Comparison of ENCODE assay signal across 11 cellular contexts in the genomic region with DNA sequence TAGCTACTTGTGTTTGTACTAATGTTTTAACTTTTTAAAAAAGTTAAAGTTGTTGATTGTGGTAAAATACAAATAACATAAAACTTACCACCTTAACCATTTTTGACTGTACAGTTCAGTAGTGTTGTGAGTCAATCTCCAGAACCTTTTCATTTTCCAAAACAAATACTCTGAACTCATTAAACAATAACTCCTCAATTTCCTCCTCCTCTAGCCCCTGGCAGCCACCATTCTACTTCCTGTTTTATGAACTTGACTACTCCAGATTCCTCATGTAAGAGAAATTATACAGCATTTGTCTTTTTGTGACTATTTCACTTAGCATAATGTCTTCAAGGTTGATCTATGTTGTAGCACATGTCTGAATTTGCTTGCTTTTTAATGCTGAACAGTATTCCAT.
A peak's percentile ranks its signal among the peaks of the same experiment; 100 is the strongest.
DNase-seq lines count a peak whose midpoint lies in the region; ATAC-seq and TF ChIP-seq lines count a peak whose summit lies in the region.
"Had no signal": no experiment of that assay in that cellular context is flagged by ENCODE, and none has a peak within 500 bp of the region (broad histone marks: within the 10 kb centered on the region; RNA-seq: fewer than 3 reads in every experiment).

No MANE protein-coding gene starts in this region.

- CTCF ChIA-PET in activated CD8-positive, alpha-beta memory T cell treated with anti-CD3 and anti-CD28 coated beads, Interleukin-2, amount 10 ng/mL, durations not matched to agents 7 days and 5 days (lab: Charles Lee) = interaction anchor here (1.0 to 1.5 kb wide), 2 partner anchors 9 to 14 kb away, joined by 3 to 5 read pairs; no protein-coding TSS in a partner anchor

- H3K4me3 ChIP-seq in MG63 (no peak overlapping the region), gastrocnemius medialis (no peak overlapping the region)
- H3K4me3 ChIP-seq: spleen had no signal

- peaks cover 0 to 12% of the 10 kb centered on the region in 2 donors for H3K4me1 ChIP-seq in gastrocnemius medialis

- H3K27me3 ChIP-seq in MG63 (no peaks in the 10 kb centered on the region), gastrocnemius medialis (no peaks in the 10 kb centered on the region)
- H3K27me3 ChIP-seq: spleen had no signal

- H3K9me3 Mint-ChIP-seq in activated T-cell treated with anti-CD3 and anti-CD28 coated beads, Interleukin-2, amount 50 U/mL, for 72 hours = peaks cover 6 to 9% of the 10 kb centered on the region in 2 donors
- H3K9me3 Mint-ChIP-seq in activated naive CD8-positive, alpha-beta T cell treated with anti-CD3 and anti-CD28 coated beads, Interleukin-2, amount 50 U/mL, for 24 hours = peaks cover 38% of the 10 kb centered on the region
- peaks cover under 1% of the 10 kb centered on the region for H3K9me3 Mint-ChIP-seq in activated CD8-positive, alpha-beta memory T cell treated with anti-CD3 and anti-CD28 coated beads, Interleukin-2, amount 10 ng/mL, durations not matched to agents 7 days and 5 days (ENCODE audit: low read depth)

- intact Hi-C loops in gastrocnemius medialis (cut with DNase I; ENCODE audit: low total_unique reads) = no loop called here

- in situ Hi-C loops in gastrocnemius medialis (cut with MboI; ENCODE audit: low sequenced_read_pairs in 4 of 4) = no loop called here

- H3K4me3 Mint-ChIP-seq in activated T-cell treated with anti-CD3 and anti-CD28 coated beads, Interleukin-2, amount 50 U/mL, for 72 hours = peak overlapping the region; percentile 37 to 51
- H3K4me3 Mint-ChIP-seq in activated naive CD8-positive, alpha-beta T cell treated with anti-CD3 and anti-CD28 coated beads, Interleukin-2, amount 50 U/mL, for 24 hours = no peak overlapping the region
- H3K4me3 Mint-ChIP-seq in activated CD8-positive, alpha-beta memory T cell treated with anti-CD3 and anti-CD28 coated beads, Interleukin-2, amount 10 ng/mL, durations not matched to agents 7 days and 5 days = no peak overlapping the region

- H3K27ac ChIP-seq in gastrocnemius medialis = peak overlapping the region in 3 of 4 donors; percentile 72 to 82 (median 82)

- no peak for TF ChIP-seq POLR2A in gastrocnemius medialis (IDR thresholded peaks at IDR 0.05)

- peak; percentile 34 to 56 for ATAC-seq in activated T-cell treated with anti-CD3 and anti-CD28 coated beads, Interleukin-2, amount 50 U/mL, for 72 hours (replicated peaks in 1 of 2)
- peak; percentile 26 for ATAC-seq in activated naive CD8-positive, alpha-beta T cell treated with anti-CD3 and anti-CD28 coated beads, Interleukin-2, amount 50 U/mL, for 24 hours
- no peak for ATAC-seq in gastrocnemius medialis
- ATAC-seq in GM18502 (IDR thresholded peaks at IDR 0.05; ENCODE audit: poor library complexity, unreplicated experiment) = no peak
- no peak for ATAC-seq in HG03354 (IDR thresholded peaks at IDR 0.05; ENCODE audit: poor library complexity, severe bottlenecking, unreplicated experiment)
- no peak for ATAC-seq in activated CD8-positive, alpha-beta memory T cell treated with anti-CD3 and anti-CD28 coated beads, Interleukin-2, amount 10 ng/mL, durations not matched to agents 7 days and 5 days

- H3K9me3 ChIP-seq in MG63 (peaks cover 5% of the 10 kb centered on the region; the same call in 1 of the 2 replicates), gastrocnemius medialis (no peaks in the 10 kb centered on the region)

- peaks cover 50% of the 10 kb centered on the region for H3K4me1 Mint-ChIP-seq in activated T-cell treated with anti-CD3 and anti-CD28 coated beads, Interleukin-2, amount 50 U/mL, for 72 hours (ENCODE audit: low read depth)
- H3K4me1 Mint-ChIP-seq in activated naive CD8-positive, alpha-beta T cell treated with anti-CD3 and anti-CD28 coated beads, Interleukin-2, amount 50 U/mL, for 24 hours = peaks cover 46% of the 10 kb centered on the region
- peaks cover 10% of the 10 kb centered on the region for H3K4me1 Mint-ChIP-seq in activated CD8-positive, alpha-beta memory T cell treated with anti-CD3 and anti-CD28 coated beads, Interleukin-2, amount 10 ng/mL, durations not matched to agents 7 days and 5 days

- H3K36me3 ChIP-seq in MG63 (no peaks in the 10 kb centered on the region), gastrocnemius medialis (no peaks in the 10 kb centered on the region)
- H3K36me3 ChIP-seq: spleen had no signal

- H3K27ac Mint-ChIP-seq in activated T-cell treated with anti-CD3 and anti-CD28 coated beads, Interleukin-2, amount 50 U/mL, for 72 hours = peak overlapping the region; percentile 83
- H3K27ac Mint-ChIP-seq in activated naive CD8-positive, alpha-beta T cell treated with anti-CD3 and anti-CD28 coated beads, Interleukin-2, amount 50 U/mL, for 24 hours = peak overlapping the region; percentile 63
- H3K27ac Mint-ChIP-seq in activated CD8-positive, alpha-beta memory T cell treated with anti-CD3 and anti-CD28 coated beads, Interleukin-2, amount 10 ng/mL, durations not matched to agents 7 days and 5 days = no peak overlapping the region

- no peak for TF ChIP-seq CTCF in gastrocnemius medialis (IDR thresholded peaks at IDR 0.05 in 4 of 5, conservative IDR thresholded peaks at IDR 0.05 in 1 of 5)

- DNase-seq in activated T-cell treated with anti-CD3 and anti-CD28 coated beads, Interleukin-2, amount 50 U/mL, for 72 hours = no peak
- no peak for DNase-seq in activated T-cell treated with anti-CD3 and anti-CD28 coated beads, Interleukin-2, amount 50 U/mL, for 1 hour
- DNase-seq in MG63 (peak; percentile 60), gastrocnemius medialis (no peak)
- DNase-seq in activated naive CD8-positive, alpha-beta T cell treated with anti-CD3 and anti-CD28 coated beads, Interleukin-2, amount 50 U/mL, for 24 hours = no peak
- no peak for DNase-seq in activated CD8-positive, alpha-beta memory T cell treated with anti-CD3 and anti-CD28 coated beads, Interleukin-2, amount 10 ng/mL, durations not matched to agents 7 days and 5 days
- DNase-seq: islet precursor cell, NCI-H2171, spleen had no signal

- no peaks in the 10 kb centered on the region for H3K27me3 Mint-ChIP-seq in activated T-cell treated with anti-CD3 and anti-CD28 coated beads, Interleukin-2, amount 50 U/mL, for 72 hours (ENCODE audit: low read depth)
- H3K27me3 Mint-ChIP-seq in activated naive CD8-positive, alpha-beta T cell treated with anti-CD3 and anti-CD28 coated beads, Interleukin-2, amount 50 U/mL, for 24 hours = no peaks in the 10 kb centered on the region
- no peaks in the 10 kb centered on the region for H3K27me3 Mint-ChIP-seq in activated CD8-positive, alpha-beta memory T cell treated with anti-CD3 and anti-CD28 coated beads, Interleukin-2, amount 10 ng/mL, durations not matched to agents 7 days and 5 days

- peaks cover 9 to 13% of the 10 kb centered on the region in 2 donors for H3K36me3 Mint-ChIP-seq in activated T-cell treated with anti-CD3 and anti-CD28 coated beads, Interleukin-2, amount 50 U/mL, for 72 hours (ENCODE audit: insufficient read depth in 2 of 2)
- peaks cover 32% of the 10 kb centered on the region for H3K36me3 Mint-ChIP-seq in activated naive CD8-positive, alpha-beta T cell treated with anti-CD3 and anti-CD28 coated beads, Interleukin-2, amount 50 U/mL, for 24 hours (ENCODE audit: low read depth)
- peaks cover 15% of the 10 kb centered on the region for H3K36me3 Mint-ChIP-seq in activated CD8-positive, alpha-beta memory T cell treated with anti-CD3 and anti-CD28 coated beads, Interleukin-2, amount 10 ng/mL, durations not matched to agents 7 days and 5 days

Comparison
In these comparisons a context has a peak if more than half of its experiments do, and no peak if none do; other contexts are left out.
1. ATAC-seq: peak in activated T-cell treated with anti-CD3 and anti-CD28 coated beads, Interleukin-2, amount 50 U/mL, for 72 hours (2 of 2) and activated naive CD8-positive, alpha-beta T cell treated with anti-CD3 and anti-CD28 coated beads, Interleukin-2, amount 50 U/mL, for 24 hours (single experiment); none in gastrocnemius medialis (0 of 2), GM18502 (single experiment), HG03354 (single experiment) and activated CD8-positive, alpha-beta memory T cell treated with anti-CD3 and anti-CD28 coated beads, Interleukin-2, amount 10 ng/mL, durations not matched to agents 7 days and 5 days (single experiment).
2. H3K4me3 Mint-ChIP-seq: peak in activated T-cell treated with anti-CD3 and anti-CD28 coated beads, Interleukin-2, amount 50 U/mL, for 72 hours (2 of 2); none in activated naive CD8-positive, alpha-beta T cell treated with anti-CD3 and anti-CD28 coated beads, Interleukin-2, amount 50 U/mL, for 24 hours (single experiment) and activated CD8-positive, alpha-beta memory T cell treated with anti-CD3 and anti-CD28 coated beads, Interleukin-2, amount 10 ng/mL, durations not matched to agents 7 days and 5 days (single experiment).